In the genomic region with DNA sequence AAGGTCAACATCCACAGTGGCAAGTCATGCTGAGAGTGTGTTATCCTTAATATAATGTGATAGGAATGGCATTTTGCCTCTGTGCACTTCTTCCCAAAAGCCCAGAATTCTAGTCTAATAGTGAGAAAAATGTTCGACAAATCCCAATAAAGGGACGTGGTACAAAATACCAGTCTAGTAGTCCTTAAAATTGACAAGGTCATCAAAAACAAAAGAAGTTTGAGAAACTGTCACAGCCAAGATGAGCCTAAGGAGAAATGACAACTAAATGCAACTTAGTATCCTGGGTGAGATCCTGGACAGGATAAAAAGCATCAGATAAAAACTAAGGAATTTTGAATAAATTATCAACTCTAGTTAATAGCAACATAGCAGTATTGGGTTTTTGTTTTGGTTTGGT, we compare ENCODE assay signal across 3 cellular contexts.
TF ChIP-seq lines count a peak whose summit lies in the region.

No MANE protein-coding gene starts in this region.

TF ChIP-seq in HepG2, 621 proteins besides CTCF, POLR2A, EP300 and RAD21:
- peak; percentile 71 to 76 for TF ChIP-seq MAFK (conservative IDR thresholded peaks at IDR 0.05 in 1 of 2, IDR thresholded peaks at IDR 0.05 in 1 of 2; ENCODE audit: low read length in 2 of 2)
- no peak for TF ChIP-seq YEATS2 (CRISPR knock-in tag; IDR thresholded peaks at IDR 0.05; ENCODE audit: borderline replicate concordance)
- TF ChIP-seq MAFF (IDR thresholded peaks at IDR 0.05; ENCODE audit: low read depth, low read length) = peak; percentile 72

TF ChIP-seq in IMR-90, 13 proteins besides CTCF, POLR2A, EP300 and RAD21:
- TF ChIP-seq CEBPB (IDR thresholded peaks at IDR 0.05; ENCODE audit: low read depth, low read length) (no peak), NFE2L2 (IDR thresholded peaks at IDR 0.05; ENCODE audit: low read depth, low read length) (no peak), MAFK (IDR thresholded peaks at IDR 0.05; ENCODE audit: low read depth, low read length) (peak; percentile 26; the same call in 1 of the 2 replicates)

TF ChIP-seq in K562, 482 proteins besides CTCF, POLR2A, EP300 and RAD21:
- TF ChIP-seq NR2F6 (CRISPR knock-in tag; IDR thresholded peaks at IDR 0.05) (no peak), BRF1 (IDR thresholded peaks at IDR 0.05; ENCODE audit: borderline replicate concordance, extremely low read depth, insufficient read length) (no peak), C11orf30 (IDR thresholded peaks at IDR 0.05; ENCODE audit: low read depth) (peak; percentile 44; the same call in 1 of the 2 replicates), ZEB2 (IDR thresholded peaks at IDR 0.05) (no peak), ZNF316 (IDR thresholded peaks at IDR 0.05) (peak; percentile 70), MAFG (tag; conservative IDR thresholded peaks at IDR 0.05) (0 out of 2 replicates have a peak, but pooled peaks have one; percentile 18)
- TF ChIP-seq, protein P1, sequence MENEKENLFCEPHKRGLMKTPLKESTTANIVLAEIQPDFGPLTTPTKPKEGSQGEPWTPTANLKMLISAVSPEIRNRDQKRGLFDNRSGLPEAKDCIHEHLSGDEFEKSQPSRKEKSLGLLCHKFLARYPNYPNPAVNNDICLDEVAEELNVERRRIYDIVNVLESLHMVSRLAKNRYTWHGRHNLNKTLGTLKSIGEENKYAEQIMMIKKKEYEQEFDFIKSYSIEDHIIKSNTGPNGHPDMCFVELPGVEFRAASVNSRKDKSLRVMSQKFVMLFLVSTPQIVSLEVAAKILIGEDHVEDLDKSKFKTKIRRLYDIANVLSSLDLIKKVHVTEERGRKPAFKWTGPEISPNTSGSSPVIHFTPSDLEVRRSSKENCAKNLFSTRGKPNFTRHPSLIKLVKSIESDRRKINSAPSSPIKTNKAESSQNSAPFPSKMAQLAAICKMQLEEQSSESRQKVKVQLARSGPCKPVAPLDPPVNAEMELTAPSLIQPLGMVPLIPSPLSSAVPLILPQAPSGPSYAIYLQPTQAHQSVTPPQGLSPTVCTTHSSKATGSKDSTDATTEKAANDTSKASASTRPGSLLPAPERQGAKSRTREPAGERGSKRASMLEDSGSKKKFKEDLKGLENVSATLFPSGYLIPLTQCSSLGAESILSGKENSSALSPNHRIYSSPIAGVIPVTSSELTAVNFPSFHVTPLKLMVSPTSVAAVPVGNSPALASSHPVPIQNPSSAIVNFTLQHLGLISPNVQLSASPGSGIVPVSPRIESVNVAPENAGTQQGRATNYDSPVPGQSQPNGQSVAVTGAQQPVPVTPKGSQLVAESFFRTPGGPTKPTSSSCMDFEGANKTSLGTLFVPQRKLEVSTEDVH (IDR thresholded peaks at IDR 0.05; ENCODE audit: low read depth, partially characterized antibody) = no peak
- TF ChIP-seq, protein P2, sequence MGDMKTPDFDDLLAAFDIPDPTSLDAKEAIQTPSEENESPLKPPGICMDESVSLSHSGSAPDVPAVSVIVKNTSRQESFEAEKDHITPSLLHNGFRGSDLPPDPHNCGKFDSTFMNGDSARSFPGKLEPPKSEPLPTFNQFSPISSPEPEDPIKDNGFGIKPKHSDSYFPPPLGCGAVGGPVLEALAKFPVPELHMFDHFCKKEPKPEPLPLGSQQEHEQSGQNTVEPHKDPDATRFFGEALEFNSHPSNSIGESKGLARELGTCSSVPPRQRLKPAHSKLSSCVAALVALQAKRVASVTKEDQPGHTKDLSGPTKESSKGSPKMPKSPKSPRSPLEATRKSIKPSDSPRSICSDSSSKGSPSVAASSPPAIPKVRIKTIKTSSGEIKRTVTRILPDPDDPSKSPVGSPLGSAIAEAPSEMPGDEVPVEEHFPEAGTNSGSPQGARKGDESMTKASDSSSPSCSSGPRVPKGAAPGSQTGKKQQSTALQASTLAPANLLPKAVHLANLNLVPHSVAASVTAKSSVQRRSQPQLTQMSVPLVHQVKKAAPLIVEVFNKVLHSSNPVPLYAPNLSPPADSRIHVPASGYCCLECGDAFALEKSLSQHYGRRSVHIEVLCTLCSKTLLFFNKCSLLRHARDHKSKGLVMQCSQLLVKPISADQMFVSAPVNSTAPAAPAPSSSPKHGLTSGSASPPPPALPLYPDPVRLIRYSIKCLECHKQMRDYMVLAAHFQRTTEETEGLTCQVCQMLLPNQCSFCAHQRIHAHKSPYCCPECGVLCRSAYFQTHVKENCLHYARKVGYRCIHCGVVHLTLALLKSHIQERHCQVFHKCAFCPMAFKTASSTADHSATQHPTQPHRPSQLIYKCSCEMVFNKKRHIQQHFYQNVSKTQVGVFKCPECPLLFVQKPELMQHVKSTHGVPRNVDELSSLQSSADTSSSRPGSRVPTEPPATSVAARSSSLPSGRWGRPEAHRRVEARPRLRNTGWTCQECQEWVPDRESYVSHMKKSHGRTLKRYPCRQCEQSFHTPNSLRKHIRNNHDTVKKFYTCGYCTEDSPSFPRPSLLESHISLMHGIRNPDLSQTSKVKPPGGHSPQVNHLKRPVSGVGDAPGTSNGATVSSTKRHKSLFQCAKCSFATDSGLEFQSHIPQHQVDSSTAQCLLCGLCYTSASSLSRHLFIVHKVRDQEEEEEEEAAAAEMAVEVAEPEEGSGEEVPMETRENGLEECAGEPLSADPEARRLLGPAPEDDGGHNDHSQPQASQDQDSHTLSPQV (IDR thresholded peaks at IDR 0.05) = no peak
